Comparison of ENCODE assay signal across 35 cellular contexts in the genomic region with DNA sequence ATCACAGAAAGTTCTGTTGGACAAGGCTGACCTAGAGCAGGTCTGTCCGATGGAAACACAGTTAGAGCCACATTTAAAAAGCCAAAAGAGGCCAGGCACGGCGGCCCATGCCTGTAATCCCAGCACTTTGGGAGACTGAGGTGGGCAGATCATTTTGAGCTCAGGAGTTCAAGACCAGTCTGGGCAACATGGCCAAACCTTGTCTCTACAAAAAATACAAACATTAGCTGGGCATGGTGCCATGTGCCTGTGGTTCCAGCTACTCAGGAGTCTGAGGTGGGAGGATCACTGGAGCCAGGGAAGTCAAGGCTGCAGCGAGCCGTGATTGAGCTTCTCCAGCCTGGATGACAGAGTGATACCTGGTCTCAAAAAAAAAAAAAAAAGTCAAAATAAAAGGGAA.
"Had no signal": no experiment of that assay in that cellular context is flagged by ENCODE, and none has a peak within 500 bp of the region (broad histone marks: within the 10 kb centered on the region; RNA-seq: fewer than 3 reads in every experiment).

No MANE protein-coding gene starts in this region.

- H3K27ac Mint-ChIP-seq: activated CD4-positive, alpha-beta T cell treated with anti-CD3 and anti-CD28 coated beads for 36 hours; activated CD4-positive, alpha-beta T cell treated with anti-CD3 and anti-CD28 coated beads, Interleukin-2, amount 10 ng/mL, durations not matched to agents 7 days and 5 days; activated naive CD4-positive, alpha-beta T cell treated with anti-CD3 and anti-CD28 coated beads, Interleukin-2, amount 10 ng/mL, durations not matched to agents 7 days and 5 days; activated naive CD8-positive, alpha-beta T cell treated with anti-CD3 and anti-CD28 coated beads for 36 hours; activated T-helper 1 cell treated with anti-CD3 and anti-CD28 coated beads, Interleukin-12 subunit alpha, Interleukin-12 subunit beta, Interleukin-2, Interleukin-4 antibody, amounts not matched to agents 30 ng/mL and 10 ng/mL and 1 ng/mL, durations not matched to agents 14 hours and 24 hours and 36 hours; T-helper 1 cell treated with Interleukin-12 subunit alpha and Interleukin-12 subunit beta and Interleukin-4 antibody, amounts not matched to agents 30 μg/mL and 1 μg/mL, for 36 hours; T-helper 2 cell treated with Interferon-gamma antibody and Interleukin-4, amounts not matched to agents 5 μg/mL and 100 μg/mL, for 36 hours; WTC11 had no signal

- H3K9me3 Mint-ChIP-seq: activated CD4-positive, alpha-beta T cell treated with anti-CD3 and anti-CD28 coated beads, Interleukin-2, amount 10 ng/mL, durations not matched to agents 7 days and 5 days; activated naive CD4-positive, alpha-beta T cell treated with anti-CD3 and anti-CD28 coated beads, Interleukin-2, amount 10 ng/mL, durations not matched to agents 7 days and 5 days; activated naive CD8-positive, alpha-beta T cell treated with anti-CD3 and anti-CD28 coated beads for 36 hours; activated T-cell treated with anti-CD3 and anti-CD28 coated beads, Interleukin-2, amount 50 U/mL, for 4 hours; activated T-helper 1 cell treated with anti-CD3 and anti-CD28 coated beads, Interleukin-12 subunit alpha, Interleukin-12 subunit beta, Interleukin-2, Interleukin-4 antibody, amounts not matched to agents 30 ng/mL and 10 ng/mL and 1 ng/mL, durations not matched to agents 14 hours and 24 hours and 36 hours; T-helper 1 cell treated with Interleukin-12 subunit alpha and Interleukin-12 subunit beta and Interleukin-4 antibody, amounts not matched to agents 30 μg/mL and 1 μg/mL, for 36 hours; T-helper 2 cell treated with Interferon-gamma antibody and Interleukin-4, amounts not matched to agents 5 μg/mL and 100 μg/mL, for 36 hours had no signal

- H3K9ac ChIP-seq: SK-N-SH had no signal

- ATAC-seq: activated CD4-positive, alpha-beta T cell treated with anti-CD3 and anti-CD28 coated beads for 36 hours; activated CD4-positive, CD25-positive, alpha-beta regulatory T cell treated with anti-CD3 and anti-CD28 coated beads, Interleukin-2, amount 50 U/mL, for 24 hours; activated T-cell treated with anti-CD3 and anti-CD28 coated beads, Interleukin-2, amount 50 U/mL, for 4 hours; body of pancreas; WTC11 had no signal

- H3K4me2 ChIP-seq: SK-N-SH had no signal

- H3K4me1 ChIP-seq: ascending aorta, body of pancreas, breast epithelium, Peyer's patch, SJCRH30 had no signal

- DNase-seq: activated CD4-positive, alpha-beta T cell treated with anti-CD3 and anti-CD28 coated beads for 36 hours; activated CD4-positive, alpha-beta T cell treated with anti-CD3 and anti-CD28 coated beads, Interleukin-2, amount 10 ng/mL, durations not matched to agents 7 days and 5 days; activated CD4-positive, alpha-beta T cell treated with anti-CD3 and anti-CD28 coated beads, Interleukin-2, amount 50 U/mL, for 48 hours; activated CD8-positive, alpha-beta memory T cell treated with anti-CD3 and anti-CD28 coated beads, Interleukin-2, amount 50 U/mL, for 4 hours; activated gamma-delta T cell treated with Interleukin-2 at 50 U/mL for 16 hours; activated naive CD4-positive, alpha-beta T cell treated with anti-CD3 and anti-CD28 coated beads, Interleukin-2, amount 10 ng/mL, durations not matched to agents 7 days and 5 days; activated naive CD8-positive, alpha-beta T cell treated with anti-CD3 and anti-CD28 coated beads for 36 hours; activated T-cell treated with anti-CD3 and anti-CD28 coated beads for 4 hours; activated T-cell treated with anti-CD3 and anti-CD28 coated beads, Interleukin-2, amount 50 U/mL, for 4 hours; amniotic stem cell; body of pancreas; Kasumi-1; KG1; MM.1S; MV-4-11; NCI-H1092; NCI-H1417; NCI-H146; NCI-H187; NCI-H2081 treated with DMSO at 0.1 percent for 48 hours; NCI-H446; NCI-H510A treated with DMSO at 0.1 percent for 48 hours; NCI-H526 treated with DMSO at 0.1 percent for 48 hours; NCI-H774; Peyer's patch; SHP77; SJCRH30; SK-N-SH had no signal

- H3K9me2 ChIP-seq: SK-N-SH had no signal

- H3K9me3 ChIP-seq: ascending aorta, body of pancreas, breast epithelium, Peyer's patch, SJCRH30, SK-N-SH had no signal

- H3K27ac ChIP-seq: ascending aorta, body of pancreas, breast epithelium, Peyer's patch, SJCRH30 had no signal

- H3K4me3 ChIP-seq: ascending aorta, body of pancreas, breast epithelium, Peyer's patch, SJCRH30 had no signal

- H3K27me3 ChIP-seq: ascending aorta, body of pancreas, breast epithelium, Peyer's patch, SJCRH30 had no signal
